ENCODE assay signal across 15 cellular contexts in genomic region chr6:3373597-3374203, GRCh38.
"Had no signal": no experiment of that assay in that cellular context is flagged by ENCODE, and none has a peak within 500 bp of the region (broad histone marks: within the 10 kb centered on the region; RNA-seq: fewer than 3 reads in every experiment).

No MANE protein-coding gene starts in this region.

- H3K4me2 ChIP-seq: smooth muscle cell had no signal

- H3K27ac ChIP-seq: ascending aorta, gastroesophageal sphincter, right atrium auricular region, suprapubic skin had no signal

- H3K36me3 Mint-ChIP-seq: memory B cell; natural killer cell treated with Interleukin-12 subunit alpha and Interleukin-12 subunit beta and Interleukin-15 and Interleukin-18, amount 100 ng/mL, for 72 hours had no signal

- H3K27me3 ChIP-seq: ascending aorta, breast epithelium, gastroesophageal sphincter, right atrium auricular region, suprapubic skin had no signal

- H3K4me1 ChIP-seq: ascending aorta, right atrium auricular region had no signal

- H3K4me1 Mint-ChIP-seq: memory B cell had no signal

- H3K27ac Mint-ChIP-seq: activated B cell treated with CpG ODN at 0.5 μM for 24 hours; activated CD4-positive, alpha-beta T cell treated with anti-CD3 and anti-CD28 coated beads, Interleukin-2, amount 10 ng/mL, durations not matched to agents 7 days and 5 days; activated T-helper 1 cell treated with anti-CD3 and anti-CD28 coated beads, Interleukin-12 subunit alpha, Interleukin-12 subunit beta, Interleukin-2, Interleukin-4 antibody, amounts not matched to agents 30 ng/mL and 10 ng/mL and 1 ng/mL, durations not matched to agents 14 hours and 24 hours and 36 hours; memory B cell; natural killer cell treated with Interleukin-12 subunit alpha and Interleukin-12 subunit beta and Interleukin-15 and Interleukin-18, amount 100 ng/mL, for 72 hours; T-helper 1 cell treated with Interleukin-12 subunit alpha and Interleukin-12 subunit beta and Interleukin-4 antibody, amounts not matched to agents 30 μg/mL and 1 μg/mL, for 36 hours had no signal

- DNase-seq: activated B cell treated with CpG ODN at 0.5 μM for 24 hours; activated CD4-positive, alpha-beta T cell treated with anti-CD3 and anti-CD28 coated beads, Interleukin-2, amount 10 ng/mL, durations not matched to agents 7 days and 5 days; activated CD8-positive, alpha-beta memory T cell treated with anti-CD3 and anti-CD28 coated beads for 24 hours; occipital lobe; stimulated activated naive CD8-positive, alpha-beta T cell treated with anti-CD3 and anti-CD28 coated beads, Interleukin-15, Interleukin-2, amounts not matched to agents 100 U/mL and 50 U/mL, for 24 hours had no signal

- ATAC-seq: gastroesophageal sphincter; natural killer cell treated with Interleukin-12 subunit alpha and Interleukin-12 subunit beta and Interleukin-15 and Interleukin-18, amount 100 ng/mL, for 72 hours; stimulated activated naive CD8-positive, alpha-beta T cell treated with anti-CD3 and anti-CD28 coated beads, Interleukin-15, Interleukin-2, amounts not matched to agents 100 U/mL and 50 U/mL, for 24 hours had no signal

- H3K4me3 Mint-ChIP-seq: activated B cell treated with CpG ODN at 0.5 μM for 24 hours; activated CD4-positive, alpha-beta T cell treated with anti-CD3 and anti-CD28 coated beads, Interleukin-2, amount 10 ng/mL, durations not matched to agents 7 days and 5 days; activated T-helper 1 cell treated with anti-CD3 and anti-CD28 coated beads, Interleukin-12 subunit alpha, Interleukin-12 subunit beta, Interleukin-2, Interleukin-4 antibody, amounts not matched to agents 30 ng/mL and 10 ng/mL and 1 ng/mL, durations not matched to agents 14 hours and 24 hours and 36 hours; memory B cell; natural killer cell treated with Interleukin-12 subunit alpha and Interleukin-12 subunit beta and Interleukin-15 and Interleukin-18, amount 100 ng/mL, for 72 hours; T-helper 1 cell treated with Interleukin-12 subunit alpha and Interleukin-12 subunit beta and Interleukin-4 antibody, amounts not matched to agents 30 μg/mL and 1 μg/mL, for 36 hours had no signal

- H3K9me3 ChIP-seq: ascending aorta, breast epithelium, gastroesophageal sphincter, right atrium auricular region, suprapubic skin had no signal

- H3K27me3 Mint-ChIP-seq: activated CD4-positive, alpha-beta T cell treated with anti-CD3 and anti-CD28 coated beads, Interleukin-2, amount 10 ng/mL, durations not matched to agents 7 days and 5 days had no signal

- H3K4me3 ChIP-seq: ascending aorta, breast epithelium, gastroesophageal sphincter, right atrium auricular region, smooth muscle cell, suprapubic skin had no signal

- H3K36me3 ChIP-seq: ascending aorta, breast epithelium, gastroesophageal sphincter, right atrium auricular region, suprapubic skin had no signal

- H3K9me3 Mint-ChIP-seq: activated B cell treated with CpG ODN at 0.5 μM for 24 hours; activated CD4-positive, alpha-beta T cell treated with anti-CD3 and anti-CD28 coated beads, Interleukin-2, amount 10 ng/mL, durations not matched to agents 7 days and 5 days; activated T-helper 1 cell treated with anti-CD3 and anti-CD28 coated beads, Interleukin-12 subunit alpha, Interleukin-12 subunit beta, Interleukin-2, Interleukin-4 antibody, amounts not matched to agents 30 ng/mL and 10 ng/mL and 1 ng/mL, durations not matched to agents 14 hours and 24 hours and 36 hours; memory B cell; natural killer cell treated with Interleukin-12 subunit alpha and Interleukin-12 subunit beta and Interleukin-15 and Interleukin-18, amount 100 ng/mL, for 72 hours; T-helper 1 cell treated with Interleukin-12 subunit alpha and Interleukin-12 subunit beta and Interleukin-4 antibody, amounts not matched to agents 30 μg/mL and 1 μg/mL, for 36 hours had no signal
